23 cellular contexts compared by ENCODE assay signal in genomic region chr13:23922005-23922932, GRCh38. TPM values are rescaled to one million over a fixed set of nuclear protein-coding genes. Genes with fewer than 3 reads are reported as not detected.
A peak's percentile ranks its signal among the peaks of the same experiment; 100 is the strongest.
DNase-seq lines count a peak whose midpoint lies in the region; FAIRE-seq and TF ChIP-seq lines count a peak whose summit lies in the region.
"Had no signal": no experiment of that assay in that cellular context is flagged by ENCODE, and none has a peak within 500 bp of the region (broad histone marks: within the 10 kb centered on the region; RNA-seq: fewer than 3 reads in every experiment).

No MANE protein-coding gene starts in this region.

- no peak overlapping the region for H4K5ac ChIP-seq in mesendoderm (ENCODE audit: low read length)

- H3K27me3 Mint-ChIP-seq in endodermal cell (ENCODE audit: insufficient read depth): peaks cover 3% of the 10 kb centered on the region

- peaks cover 8% of the 10 kb centered on the region for H3K4me1 Mint-ChIP-seq in endodermal cell
- H3K4me1 Mint-ChIP-seq: activated CD4-positive, alpha-beta memory T cell treated with anti-CD3 and anti-CD28 coated beads, Interleukin-2, amount 10 ng/mL, durations not matched to agents 7 days and 5 days; immature natural killer cell; nephron progenitor cell; stimulated activated memory B cell treated with anti-CD40 and anti-IgM and Interleukin-4, amounts not matched to agents 10 μg/mL and 1 μg/mL and 100 μg/mL, for 72 hours had no signal

- H3K9ac ChIP-seq in HUES48 (ENCODE audit: low read depth, low read length) (no peak overlapping the region), endodermal cell (ENCODE audit: extremely low read depth, low read length, poor library complexity, severe bottlenecking) (no peak overlapping the region), mesendoderm (ENCODE audit: low read length) (no peak overlapping the region)

- H2BK15ac ChIP-seq in mesendoderm (replicated peaks; ENCODE audit: low read depth): no peak overlapping the region

- no peaks in the 10 kb centered on the region for H3K9me3 Mint-ChIP-seq in endodermal cell
- H3K9me3 Mint-ChIP-seq: activated CD4-positive, alpha-beta memory T cell treated with anti-CD3 and anti-CD28 coated beads, Interleukin-2, amount 10 ng/mL, durations not matched to agents 7 days and 5 days; immature natural killer cell had no signal

- no peaks in the 10 kb centered on the region for H3K27me3 ChIP-seq in HUES48 (ENCODE audit: control insufficient read depth, insufficient read depth, low read length)
- no peaks in the 10 kb centered on the region for H3K27me3 ChIP-seq in endodermal cell (ENCODE audit: control insufficient read depth, insufficient read depth, low read length, poor library complexity, severe bottlenecking)
- no peaks in the 10 kb centered on the region for H3K27me3 ChIP-seq in mesendoderm (ENCODE audit: insufficient read depth, low read length, poor library complexity)
- H3K27me3 ChIP-seq in small intestine (ENCODE audit: control insufficient read depth in 2 of 2, insufficient read depth in 2 of 2, low read length in 2 of 2): no peaks in the 10 kb centered on the region

- 82 to 85% methylated on average over 5 of the region's 5 CpGs for WGBS in endodermal cell (ENCODE audit: insufficient coverage in 1 of 2, insufficient read length in 1 of 2), 2 experiments
- WGBS in mesendoderm (ENCODE audit: extremely low coverage, insufficient coverage, low lambda C conversion rate): no CpG with 5 or more reads among the region's 5 CpGs
- WGBS in small intestine, 3 donors: 69 to 76% (median 75%) methylated on average over 5 of the region's 5 CpGs

- H3K79me2 ChIP-seq in mesendoderm (ENCODE audit: control insufficient read depth, insufficient read depth, low read length): no peaks in the 10 kb centered on the region

- H3K79me1 ChIP-seq in mesendoderm (ENCODE audit: low read length): no peaks in the 10 kb centered on the region

- H3K27ac ChIP-seq in HUES48 (ENCODE audit: low read depth, low read length) (peak overlapping the region; percentile 56), endodermal cell (ENCODE audit: low read depth, low read length) (no peak overlapping the region), mesendoderm (ENCODE audit: low read depth, low read length) (no peak overlapping the region), small intestine (ENCODE audit: low read depth in 1 of 2, low read length in 1 of 2) (no peak overlapping the region)
- H3K27ac ChIP-seq: heart left ventricle, left ventricle myocardium inferior, thoracic aorta had no signal

- FAIRE-seq in frontal cortex (lab: Jason Lieb, UNC) (no peak), small intestine (lab: Jason Lieb, UNC) (no peak)

- peaks cover 14% of the 10 kb centered on the region for H3K4me1 ChIP-seq in HUES48 (ENCODE audit: control insufficient read depth, insufficient read depth, low read length)
- H3K4me1 ChIP-seq in endodermal cell (ENCODE audit: control insufficient read depth, insufficient read depth, low read length): no peaks in the 10 kb centered on the region
- H3K4me1 ChIP-seq in mesendoderm (ENCODE audit: control insufficient read depth, low read depth, low read length): peaks cover 2% of the 10 kb centered on the region
- H3K4me1 ChIP-seq in small intestine (ENCODE audit: control insufficient read depth in 2 of 2, insufficient read depth in 1 of 2, low read depth in 1 of 2, low read length in 1 of 2): no peaks in the 10 kb centered on the region
- H3K4me1 ChIP-seq: left ventricle myocardium inferior had no signal

- no peak overlapping the region for H4K8ac ChIP-seq in mesendoderm (ENCODE audit: low read depth, low read length)

- H3K36me3 Mint-ChIP-seq in endodermal cell (ENCODE audit: low read depth): no peaks in the 10 kb centered on the region
- H3K36me3 Mint-ChIP-seq: CD8-positive, alpha-beta T cell; immature natural killer cell; stimulated activated memory B cell treated with anti-CD40 and anti-IgM and Interleukin-4, amounts not matched to agents 10 μg/mL and 1 μg/mL and 100 μg/mL, for 72 hours had no signal

- no peak overlapping the region for H2BK120ac ChIP-seq in mesendoderm (ENCODE audit: low read depth, low read length)

- H3K56ac ChIP-seq in mesendoderm (ENCODE audit: low read length): peak overlapping the region; percentile 12

- no peak overlapping the region for H2BK5ac ChIP-seq in mesendoderm (ENCODE audit: low read length)

- TF ChIP-seq CTCF in endodermal cell (conservative IDR thresholded peaks at IDR 0.05): no peak

- no peak overlapping the region; the same call in 1 of the 2 replicates for H3K4me3 ChIP-seq in HUES48 (ENCODE audit: low read depth, low read length)
- no peak overlapping the region for H3K4me3 ChIP-seq in endodermal cell (ENCODE audit: low read length)
- H3K4me3 ChIP-seq in mesendoderm (ENCODE audit: low read length): no peak overlapping the region
- no peak overlapping the region for H3K4me3 ChIP-seq in small intestine (ENCODE audit: low read depth in 1 of 2, low read length in 2 of 2)
- H3K4me3 ChIP-seq: heart left ventricle, left ventricle myocardium inferior, mucosa of descending colon, thoracic aorta had no signal

- DNase-seq in Daoy (ENCODE audit: low read depth): peak; percentile 27
- peak; percentile 56 for DNase-seq in endodermal cell
- DNase-seq in mesendoderm: peak; percentile 80
- DNase-seq in NCI-H1417 treated with DMSO at 0.1 percent for 48 hours (lab: John Stamatoyannopoulos, UW): no peak
- no peak for DNase-seq in T1000 (lab: John Stamatoyannopoulos, UW)
- DNase-seq in frontal cortex (ENCODE audit: low spot score in 2 of 2): no peak
- DNase-seq in small intestine: no peak
- DNase-seq: activated CD4-positive, alpha-beta memory T cell treated with anti-CD3 and anti-CD28 coated beads, Interleukin-2, amount 10 ng/mL, durations not matched to agents 7 days and 5 days; activated gamma-delta T cell treated with Interleukin-2 at 50 U/mL for 16 hours; activated T-cell treated with anti-CD3 and anti-CD28 coated beads for 4 hours; CD8-positive, alpha-beta T cell; cortex of kidney; heart left ventricle; left ventricle myocardium inferior; NCI-H1436 treated with DMSO at 0.1 percent for 48 hours; nephron progenitor cell; stimulated activated CD4-positive, alpha-beta T cell treated with anti-CD3 and anti-CD28 coated beads, Interleukin-1b, Interleukin-23, amount 100 ng/mL, for 48 hours; T-helper 9 cell had no signal

- H3K9me3 ChIP-seq in HUES48 (ENCODE audit: control insufficient read depth, insufficient read depth, low read length): no peaks in the 10 kb centered on the region
- no peaks in the 10 kb centered on the region for H3K9me3 ChIP-seq in endodermal cell (ENCODE audit: control insufficient read depth, low read length)
- no peaks in the 10 kb centered on the region for H3K9me3 ChIP-seq in small intestine (ENCODE audit: control insufficient read depth, low read depth)
- H3K9me3 ChIP-seq: heart left ventricle, left ventricle myocardium inferior, mucosa of descending colon, thoracic aorta had no signal

- no peaks in the 10 kb centered on the region for H3K36me3 ChIP-seq in HUES48 (ENCODE audit: control insufficient read depth, insufficient read depth, low read length)
- H3K36me3 ChIP-seq in endodermal cell (ENCODE audit: control insufficient read depth, insufficient read depth, low read length): no peaks in the 10 kb centered on the region
- H3K36me3 ChIP-seq in mesendoderm (ENCODE audit: control insufficient read depth, insufficient read depth, low read length): no peaks in the 10 kb centered on the region
- no peaks in the 10 kb centered on the region for H3K36me3 ChIP-seq in small intestine (ENCODE audit: control insufficient read depth in 2 of 2, insufficient read depth in 2 of 2, low read length in 2 of 2)
- H3K36me3 ChIP-seq: heart left ventricle, left ventricle myocardium inferior, thoracic aorta had no signal

- no peak overlapping the region for H3K4me2 ChIP-seq in mesendoderm (ENCODE audit: low read length)

- H3K23ac ChIP-seq in mesendoderm (ENCODE audit: low read length): no peak overlapping the region

- no peak overlapping the region for H3K18ac ChIP-seq in mesendoderm (ENCODE audit: low read length)

- no peak overlapping the region for H3K4me3 Mint-ChIP-seq in endodermal cell
- H3K4me3 Mint-ChIP-seq: activated CD4-positive, alpha-beta memory T cell treated with anti-CD3 and anti-CD28 coated beads, Interleukin-2, amount 10 ng/mL, durations not matched to agents 7 days and 5 days; CD8-positive, alpha-beta T cell; immature natural killer cell; nephron progenitor cell; stimulated activated memory B cell treated with anti-CD40 and anti-IgM and Interleukin-4, amounts not matched to agents 10 μg/mL and 1 μg/mL and 100 μg/mL, for 72 hours had no signal

- H3K4ac ChIP-seq in mesendoderm (ENCODE audit: low read depth, low read length): no peak overlapping the region

- H3K27ac Mint-ChIP-seq in endodermal cell: no peak overlapping the region
- H3K27ac Mint-ChIP-seq: activated CD4-positive, alpha-beta memory T cell treated with anti-CD3 and anti-CD28 coated beads, Interleukin-2, amount 10 ng/mL, durations not matched to agents 7 days and 5 days; CD8-positive, alpha-beta T cell; immature natural killer cell; nephron progenitor cell; stimulated activated memory B cell treated with anti-CD40 and anti-IgM and Interleukin-4, amounts not matched to agents 10 μg/mL and 1 μg/mL and 100 μg/mL, for 72 hours had no signal

- H2AK5ac ChIP-seq in mesendoderm (ENCODE audit: low read length): no peak overlapping the region

RNA-seq across cellular contexts. Expression of gene C1QTNF9B, which starts 25.0 kb away (rescaled TPM):
- not detected in 2 replicates for total RNA-seq in Daoy (2014; rRNA removed; shearing (Covaris generic))
- total RNA-seq in endodermal cell (not detected), frontal cortex (0.41 TPM)
- not detected for polyA plus RNA-seq in endodermal cell (2013, experiment 1 of 2)
- not detected for polyA plus RNA-seq in endodermal cell (2013, experiment 2 of 2)
- polyA plus RNA-seq in mesendoderm (2013, experiment 1 of 2): not detected
- not detected for polyA plus RNA-seq in mesendoderm (2013, experiment 2 of 2)
- under 1 TPM in 1 of 3 donors, not detected in 2; 0.19 TPM for polyA plus RNA-seq in small intestine
- total RNA-seq: activated CD4-positive, alpha-beta memory T cell treated with anti-CD3 and anti-CD28 coated beads, Interleukin-2, amount 10 ng/mL, durations not matched to agents 7 days and 5 days; CD8-positive, alpha-beta T cell; thoracic aorta had no signal
- polyA plus RNA-seq: immature natural killer cell had no signal

RNA-seq across cellular contexts. Expression of gene MIPEP, which starts 33.1 kb away (rescaled TPM):
- total RNA-seq in Daoy (2014; rRNA removed; shearing (Covaris generic)): 15.5 and 22.9 TPM in 2 replicates
- total RNA-seq in endodermal cell: 10 to 100 TPM; 23.1 to 23.9 TPM
- polyA plus RNA-seq in endodermal cell (2013, experiment 1 of 2): 16.4 TPM
- 17.6 TPM for polyA plus RNA-seq in endodermal cell (2013, experiment 2 of 2)
- 18.2 TPM for polyA plus RNA-seq in mesendoderm (2013, experiment 1 of 2)
- polyA plus RNA-seq in mesendoderm (2013, experiment 2 of 2): 20.5 TPM
- 32.6 TPM for total RNA-seq in frontal cortex
- 10 to 100 TPM; 10.3 to 19.7 (median 18.0) TPM for polyA plus RNA-seq in small intestine

Comparison
In these comparisons a context has a peak if more than half of its experiments do, and no peak if none do; other contexts are left out.
1. DNase-seq: peak in Daoy (single experiment), endodermal cell (single experiment) and mesendoderm (single experiment); none in NCI-H1417 treated with DMSO at 0.1 percent for 48 hours (single experiment), T1000 (single experiment), frontal cortex (0 of 2) and small intestine (single experiment).